Comparison of ENCODE assay signal across 18 cellular contexts in the genomic region with DNA sequence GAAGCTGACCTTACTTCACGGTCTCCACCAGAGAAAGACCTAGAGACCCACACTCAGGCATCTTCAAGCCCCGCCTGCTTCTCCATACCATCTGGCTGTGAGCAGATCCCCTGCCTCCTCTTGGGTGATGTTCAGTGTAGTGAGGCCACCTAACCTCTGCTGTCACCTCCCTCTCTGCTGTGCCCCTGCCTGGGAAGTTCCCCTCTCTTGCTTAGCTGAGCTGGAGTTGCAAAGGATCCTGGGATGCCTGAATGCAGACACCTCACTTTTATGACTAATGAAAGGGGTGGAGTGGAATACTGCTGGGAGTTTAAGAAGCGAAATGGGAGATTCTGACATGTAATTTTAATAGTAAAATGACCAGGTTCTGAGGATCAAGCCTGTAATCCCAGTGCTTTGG.
DNase-seq lines count a peak whose midpoint lies in the region; ATAC-seq, FAIRE-seq and TF ChIP-seq lines count a peak whose summit lies in the region.
"Had no signal": no experiment of that assay in that cellular context is flagged by ENCODE, and none has a peak within 500 bp of the region (broad histone marks: within the 10 kb centered on the region; RNA-seq: fewer than 3 reads in every experiment).

No MANE protein-coding gene starts in this region.

- FAIRE-seq in RCC 7860 (lab: Jason Lieb, UNC): no peak

- H3K27me3 Mint-ChIP-seq in stimulated activated naive B cell treated with anti-CD40 and anti-IgM and Interleukin-4, amounts not matched to agents 10 μg/mL and 1 μg/mL and 100 μg/mL, for 72 hours: peaks cover 54 to 61% of the 10 kb centered on the region in 2 donors

- no peak overlapping the region for H3K4me3 Mint-ChIP-seq in stimulated activated naive B cell treated with anti-CD40 and anti-IgM and Interleukin-4, amounts not matched to agents 10 μg/mL and 1 μg/mL and 100 μg/mL, for 72 hours

- peak overlapping the region; percentile 56 for H3K27ac Mint-ChIP-seq in stimulated activated naive B cell treated with anti-CD40 and anti-IgM and Interleukin-4, amounts not matched to agents 10 μg/mL and 1 μg/mL and 100 μg/mL, for 72 hours

- peaks cover 17 to 36% of the 10 kb centered on the region in 2 donors for H3K4me1 Mint-ChIP-seq in stimulated activated naive B cell treated with anti-CD40 and anti-IgM and Interleukin-4, amounts not matched to agents 10 μg/mL and 1 μg/mL and 100 μg/mL, for 72 hours

- TF ChIP-seq CTCF in epithelial cell of esophagus (IDR thresholded peaks at IDR 0.05; ENCODE audit: insufficient read depth, low read depth, low read length, missing control alignments): no peak

- H3K9me3 Mint-ChIP-seq in stimulated activated naive B cell treated with anti-CD40 and anti-IgM and Interleukin-4, amounts not matched to agents 10 μg/mL and 1 μg/mL and 100 μg/mL, for 72 hours: peaks cover 0 to 3% of the 10 kb centered on the region in 2 donors

- peak in 1 of 2 donors; percentile 43 for ATAC-seq in stimulated activated naive B cell treated with anti-CD40 and anti-IgM and Interleukin-4, amounts not matched to agents 10 μg/mL and 1 μg/mL and 100 μg/mL, for 72 hours (replicated peaks)
- ATAC-seq in GM18517 (IDR thresholded peaks at IDR 0.05; ENCODE audit: unreplicated experiment): no peak

- peak; percentile 3 for DNase-seq in SIG-M5 treated with dmso at 0.1 percent for 504 hours (lab: John Stamatoyannopoulos, UW; ENCODE audit: unreplicated experiment)
- DNase-seq in SIG-M5 (lab: John Stamatoyannopoulos, UW): no peak
- peak; percentile 60 for DNase-seq in RCC 7860 (ENCODE audit: low spot score)
- DNase-seq in epithelial cell of esophagus (ENCODE audit: low read depth): peak; percentile 57
- DNase-seq in stimulated activated naive B cell treated with anti-CD40 and anti-IgM and Interleukin-4, amounts not matched to agents 10 μg/mL and 1 μg/mL and 100 μg/mL, for 72 hours: no peak
- DNase-seq in ecto neural progenitor cell (ENCODE audit: low spot score): no peak
- DNase-seq in T1000 (lab: John Stamatoyannopoulos, UW): no peak
- DNase-seq: activated CD4-positive, alpha-beta T cell treated with anti-CD3 and anti-CD28 coated beads for 4 hours; activated gamma-delta T cell; Calu3; caudate nucleus; hippocampal formation; NCI-H1048; ovary; spleen; SW 1271; thyroid gland had no signal

- no peak overlapping the region for H3K4me3 ChIP-seq in epithelial cell of esophagus (ENCODE audit: low read length)
- H3K4me3 ChIP-seq: ovary, spleen, thyroid gland had no signal

- peaks cover 6 to 7% of the 10 kb centered on the region in 2 donors for H3K36me3 Mint-ChIP-seq in stimulated activated naive B cell treated with anti-CD40 and anti-IgM and Interleukin-4, amounts not matched to agents 10 μg/mL and 1 μg/mL and 100 μg/mL, for 72 hours

Comparison
In these comparisons a context has a peak if more than half of its experiments do, and no peak if none do; other contexts are left out.
1. DNase-seq: peak in SIG-M5 treated with dmso at 0.1 percent for 504 hours (single experiment), RCC 7860 (single experiment) and epithelial cell of esophagus (single experiment); none in SIG-M5 (single experiment), stimulated activated naive B cell treated with anti-CD40 and anti-IgM and Interleukin-4, amounts not matched to agents 10 μg/mL and 1 μg/mL and 100 μg/mL, for 72 hours (single experiment), ecto neural progenitor cell (single experiment) and T1000 (single experiment).